ENCODE assay signal across 8 cellular contexts in the genomic region with DNA sequence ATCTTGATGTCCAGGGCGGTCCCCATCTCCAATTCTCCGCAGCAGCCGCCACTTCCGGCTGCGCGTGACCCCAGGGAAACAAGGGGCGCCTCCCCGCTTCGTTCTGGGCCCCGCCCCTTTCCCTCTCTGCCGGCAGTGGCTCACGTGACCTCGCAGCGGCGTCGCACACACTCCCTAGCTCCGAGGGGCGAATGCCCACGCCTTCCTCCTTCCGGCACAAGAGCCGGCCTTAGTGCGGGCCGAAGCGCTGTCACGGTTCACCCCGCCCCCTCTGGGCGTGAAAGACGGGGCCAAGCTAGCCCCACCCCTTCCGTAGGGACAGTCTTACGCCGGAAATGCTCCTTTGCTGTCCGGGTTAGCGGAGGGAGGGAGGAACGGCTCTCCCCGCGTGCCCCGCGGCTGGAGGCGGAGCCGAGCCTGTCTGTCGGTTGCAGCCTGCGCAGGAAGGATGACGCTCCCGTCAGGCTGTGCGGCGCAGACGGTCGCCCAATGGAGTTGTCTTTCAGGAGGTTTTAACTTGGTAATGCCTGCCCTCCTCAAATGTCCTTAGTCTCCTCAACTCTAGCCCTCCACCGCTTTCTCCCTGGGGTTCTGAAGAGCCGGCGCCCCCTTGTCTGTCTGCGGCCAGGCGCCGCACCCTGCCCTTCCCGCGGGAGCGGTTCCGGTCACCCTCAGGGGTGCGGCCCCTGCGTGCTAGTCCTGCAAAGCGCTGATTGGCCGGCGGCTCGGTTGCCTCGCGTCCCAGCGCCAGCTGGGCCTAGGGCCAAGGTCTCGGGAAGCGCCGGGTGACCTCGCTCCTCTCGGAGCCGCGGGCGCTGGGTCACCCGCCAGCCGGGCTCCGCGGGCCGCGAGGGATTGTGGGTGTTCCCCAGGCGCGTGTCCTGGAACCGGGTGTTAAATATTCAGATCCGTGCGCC. TPM values are rescaled to one million over a fixed set of nuclear protein-coding genes. Genes with fewer than 3 reads are reported as not detected.
A peak's percentile ranks its signal among the peaks of the same experiment; 100 is the strongest.
DNase-seq lines count a peak whose midpoint lies in the region; ATAC-seq, FAIRE-seq and TF ChIP-seq lines count a peak whose summit lies in the region.

A gene (minus strand): TSS at position 66 of the 917 bp plus-strand sequence. CDS start 40 bp downstream, at position 26.

- intact Hi-C loops in T-helper 2 cell treated with Interferon-gamma antibody and Interleukin-4, amounts not matched to agents 100 ng/mL and 5 ng/mL, for 36 hours (cut with micrococcal nuclease): loop anchor here (1.0 to 10.0 kb wide), 7 partner anchors 9 to 297 kb away; a partner anchor contains a TSS
- intact Hi-C loops in psoas muscle (cut with DNase I): loop anchor here (1.0 to 5.0 kb wide), 5 partner anchors 45 to 295 kb away; a partner anchor contains a TSS

- DNase-seq in NCI-H187 treated with DMSO at 0.1 percent for 48 hours (lab: John Stamatoyannopoulos, UW): peak; percentile 94
- peak; percentile 89 to 99 (median 98) for DNase-seq in anterior cingulate cortex (lab: John Stamatoyannopoulos, UW)
- peak; percentile 98 for DNase-seq in right atrium auricular region (ENCODE audit: low spot score)
- peak; percentile 98 to 99 for DNase-seq in psoas muscle
- peak; percentile 82 for DNase-seq in urothelium cell line (ENCODE audit: low spot score)

- H3K36me3 ChIP-seq in right atrium auricular region (no peaks in the 10 kb centered on the region), psoas muscle (ENCODE audit: insufficient read depth in 1 of 2, low read depth in 1 of 2) (peaks cover 0 to 2% of the 10 kb centered on the region in 2 donors)

- FAIRE-seq in urothelium cell line (lab: Jason Lieb, UNC): no peak

- peak within 1 kb of the TSS; percentile 79 to 96 for H3K4me3 ChIP-seq in right atrium auricular region
- H3K4me3 ChIP-seq in psoas muscle: peak within 1 kb of the TSS; percentile 96

- H3K27me3 ChIP-seq in right atrium auricular region (no peaks in the 10 kb centered on the region), psoas muscle (ENCODE audit: insufficient read depth in 3 of 3, low read length in 2 of 3) (no peaks in the 10 kb centered on the region)

- H3K9me3 ChIP-seq in right atrium auricular region (no peaks in the 10 kb centered on the region), psoas muscle (no peaks in the 10 kb centered on the region)

- WGBS in psoas muscle, 3 donors: 0% methylated on average over 83 to 86 of the region's 86 CpGs

- ATAC-seq in GM18499 (IDR thresholded peaks at IDR 0.05; ENCODE audit: insufficient read depth, unreplicated experiment): peak; percentile 91
- ATAC-seq in HG02943 (IDR thresholded peaks at IDR 0.05; ENCODE audit: low read depth, unreplicated experiment): peak; percentile 92
- peak; percentile 91 to 94 (median 93) for ATAC-seq in psoas muscle

- TF ChIP-seq CTCF in right atrium auricular region (IDR thresholded peaks at IDR 0.05) (peak in 1 of 2 donors; percentile 12), psoas muscle (IDR thresholded peaks at IDR 0.05) (no peak)

- H3K4me1 ChIP-seq in right atrium auricular region (peaks cover 0 to 31% of the 10 kb centered on the region in 2 donors), psoas muscle (peaks cover 40% of the 10 kb centered on the region)

- peak within 1 kb of the TSS; percentile 96 to 98 for H3K27ac ChIP-seq in right atrium auricular region
- peak within 1 kb of the TSS; percentile 95 for H3K27ac ChIP-seq in psoas muscle

RNA-seq across cellular contexts. Expression of the gene that starts here (rescaled TPM):
- 72.6 and 75.1 TPM in 2 replicates for total RNA-seq in T-helper 2 cell treated with Interferon-gamma antibody and Interleukin-4, amounts not matched to agents 100 ng/mL and 5 ng/mL, for 36 hours
- total RNA-seq in right atrium auricular region (10 to 100 TPM; 45.2 to 53.8 TPM), psoas muscle (10 to 100 TPM; 32.7 to 58.4 (median 46.8) TPM)
- polyA plus RNA-seq in psoas muscle: 10 to 100 TPM; 29.6 to 78.2 (median 52.5) TPM

Comparison
In these comparisons a context has a peak if more than half of its experiments do, and no peak if none do; other contexts are left out.
1. Peak in every context shown above with its lines: DNase-seq, ATAC-seq, H3K4me3 ChIP-seq and H3K27ac ChIP-seq.